1 cellular context compared by ENCODE assay signal in genomic region chr15:73448158-73448758, GRCh38.
A peak's percentile ranks its signal among the peaks of the same experiment; 100 is the strongest.
TF ChIP-seq lines count a peak whose summit lies in the region.

No MANE protein-coding gene starts in this region.

TF ChIP-seq in H1, 55 proteins besides CTCF, POLR2A, EP300 and RAD21:
- peak; percentile 70; the same call in 1 of the 2 replicates for TF ChIP-seq YY1 (IDR thresholded peaks at IDR 0.05; ENCODE audit: low read depth, low read length)
